In genomic region chr2:24973812-24974211, GRCh38 we compare ENCODE assay signal across 1 cellular context.
TF ChIP-seq lines count a peak whose summit lies in the region.

No MANE protein-coding gene starts in this region.

TF ChIP-seq in K562, 482 proteins besides CTCF, POLR2A, EP300 and RAD21 (continued from another document):
- peak; percentile 41; the same call in 1 of the 2 replicates for TF ChIP-seq ZBTB40 (IDR thresholded peaks at IDR 0.05)
- no peak for TF ChIP-seq ZBTB40 (CRISPR knock-in tag; IDR thresholded peaks at IDR 0.05)
- TF ChIP-seq ZSCAN29 (IDR thresholded peaks at IDR 0.05): no peak
- TF ChIP-seq FOXP4 (CRISPR knock-in tag; IDR thresholded peaks at IDR 0.05; ENCODE audit: borderline replicate concordance): no peak
- peak in 1 of 2 experiments; percentile 62; a peak in 1 of 4 replicates for TF ChIP-seq ZNF639 (CRISPR knock-in tag; conservative IDR thresholded peaks at IDR 0.05 in 1 of 2, IDR thresholded peaks at IDR 0.05 in 1 of 2)
- no peak for TF ChIP-seq ZNF668 (CRISPR knock-in tag; IDR thresholded peaks at IDR 0.05)
- TF ChIP-seq NFATC3 (IDR thresholded peaks at IDR 0.05): no peak
- TF ChIP-seq RHOXF2B (CRISPR knock-in tag; conservative IDR thresholded peaks at IDR 0.05): no peak
- TF ChIP-seq ATF7 (IDR thresholded peaks at IDR 0.05): no peak
- TF ChIP-seq CTCFL (IDR thresholded peaks at IDR 0.05; ENCODE audit: borderline replicate concordance, insufficient read depth, low read depth, low read length, poor library complexity, severe bottlenecking): no peak
- no peak for TF ChIP-seq NCOA1 (IDR thresholded peaks at IDR 0.05; ENCODE audit: low read depth)
- TF ChIP-seq NCOR1 (IDR thresholded peaks at IDR 0.05): no peak
- no peak for TF ChIP-seq ZNF24 (IDR thresholded peaks at IDR 0.05)
- TF ChIP-seq GMEB1 (CRISPR knock-in tag; IDR thresholded peaks at IDR 0.05): no peak
- TF ChIP-seq ETS2 (tag; IDR thresholded peaks at IDR 0.05; ENCODE audit: borderline replicate concordance, poor library complexity, severe bottlenecking): no peak
- TF ChIP-seq NCOA6 (IDR thresholded peaks at IDR 0.05): no peak
- TF ChIP-seq CLOCK (CRISPR knock-in tag; IDR thresholded peaks at IDR 0.05; ENCODE audit: borderline replicate concordance): no peak
- no peak for TF ChIP-seq CHD4 (IDR thresholded peaks at IDR 0.05; ENCODE audit: insufficient read depth, insufficient replicate concordance, low read depth, low read length, poor library complexity, severe bottlenecking)
- 0 out of 2 replicates have a peak, but pooled peaks have one; percentile 11 for TF ChIP-seq EP400 (IDR thresholded peaks at IDR 0.05)
- peak; percentile 53; the same call in 1 of the 2 replicates for TF ChIP-seq SMARCA4 (IDR thresholded peaks at IDR 0.05)
- no peak for TF ChIP-seq HDGF (IDR thresholded peaks at IDR 0.05)
- no peak for TF ChIP-seq MBD1 (CRISPR knock-in tag; IDR thresholded peaks at IDR 0.05)
- TF ChIP-seq HCFC1 (IDR thresholded peaks at IDR 0.05; ENCODE audit: low read depth, low read length): no peak
TF ChIP-seq in K562: peak in this region for 24.
